ENCODE assay signal across 11 cellular contexts in genomic region chr4:188147176-188147575, GRCh38. TPM values are rescaled to one million over a fixed set of nuclear protein-coding genes. Genes with fewer than 3 reads are reported as not detected.
"Had no signal": no experiment of that assay in that cellular context is flagged by ENCODE, and none has a peak within 500 bp of the region (broad histone marks: within the 10 kb centered on the region; RNA-seq: fewer than 3 reads in every experiment).

No MANE protein-coding gene starts in this region.

- H3K4me3 Mint-ChIP-seq: GM23338, HFFc6, IgD-negative memory B cell had no signal

- H3K9me3 ChIP-seq: HAP-1 had no signal

- H3K27ac Mint-ChIP-seq: GM23338, HFFc6, IgD-negative memory B cell had no signal

- ATAC-seq: GM23338, HCT116, HepG2 had no signal

- H3K4me1 Mint-ChIP-seq: IgD-negative memory B cell had no signal

- H3K36me3 ChIP-seq: HAP-1 had no signal

- DNase-seq: H7, HFFc6, KBM-7 had no signal

- H3K4me2 ChIP-seq: GM23338 had no signal

- H3K4me3 ChIP-seq: GM23338, HAP-1 had no signal

- H3K4me1 ChIP-seq: HAP-1 had no signal

- FAIRE-seq: HepG2 had no signal

- H3K27me3 Mint-ChIP-seq: IgD-negative memory B cell had no signal

- H2AFZ ChIP-seq: GM23338 had no signal

- H3K27ac ChIP-seq: HL-60 had no signal

RNA-seq across cellular contexts. Expression of gene TRIML1, which starts 7.9 kb away (rescaled TPM):
- total RNA-seq: GM23338, H4, H7, HepG2, HFFc6, HT1080 had no signal
- polyA plus RNA-seq: GM23338, HepG2, IgD-negative memory B cell had no signal

RNA-seq across cellular contexts. Expression of gene TRIML2, which starts 37.8 kb away (rescaled TPM):
- total RNA-seq: HepG2 had no signal
- polyA plus RNA-seq: HepG2, IgD-negative memory B cell had no signal
